Comparison of ENCODE assay signal across 8 cellular contexts in the genomic region with DNA sequence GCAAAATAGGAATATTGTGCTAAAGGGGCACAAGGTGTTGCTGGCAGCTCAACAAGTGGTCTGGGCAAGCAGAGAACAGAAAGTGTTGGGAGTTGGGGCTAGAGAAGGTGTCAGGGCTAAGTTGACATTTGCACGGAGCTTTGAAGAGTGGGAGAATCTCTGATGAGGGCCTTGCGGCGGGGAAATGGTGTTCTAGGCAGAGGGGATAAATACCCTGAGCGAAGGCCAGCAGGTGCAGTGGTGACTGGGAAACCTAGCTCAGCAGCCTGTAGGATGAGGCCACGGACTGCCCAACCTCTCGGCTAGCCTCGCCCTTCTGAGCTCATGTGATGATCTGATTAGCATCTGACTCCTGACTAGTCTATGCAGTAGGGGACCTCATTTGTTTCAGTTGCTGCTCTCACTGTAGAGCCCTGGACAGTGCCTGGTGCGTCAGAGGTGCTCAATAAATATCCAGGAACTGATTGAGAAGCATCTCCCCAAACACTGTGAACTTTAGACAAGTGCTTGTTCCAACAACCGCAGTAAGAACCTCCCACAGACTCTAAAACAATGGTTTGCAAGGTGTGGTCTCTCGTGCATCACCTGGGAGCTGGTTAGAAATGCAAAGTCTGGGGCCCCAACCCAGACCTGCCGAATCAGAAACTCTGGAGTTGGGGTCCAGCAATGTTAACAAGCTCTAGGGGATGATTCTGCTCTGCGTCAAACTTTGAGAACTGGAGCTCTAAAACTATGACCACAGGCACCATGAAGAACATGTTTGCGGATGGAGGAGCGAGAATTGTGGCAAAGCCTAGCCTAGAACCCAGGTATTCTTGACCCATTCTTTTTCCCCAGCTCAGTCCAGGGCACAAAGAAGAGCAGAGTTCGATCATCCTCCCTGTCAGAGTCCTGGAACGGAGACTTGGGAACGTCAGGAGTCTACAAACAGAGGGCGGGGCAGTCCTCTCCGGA. TPM values are rescaled to one million over a fixed set of nuclear protein-coding genes. Genes with fewer than 3 reads are reported as not detected.
DNase-seq lines count a peak whose midpoint lies in the region; ATAC-seq and TF ChIP-seq lines count a peak whose summit lies in the region.

No MANE protein-coding gene starts in this region.

- 54 to 59% (median 57%) methylated on average over 18 to 19 of the region's 19 CpGs for WGBS in spleen, 5 donors

- peak overlapping the region in 3 of 8 donors; percentile 10 to 79 (median 66) for H3K27ac ChIP-seq in spleen

- no peak for TF ChIP-seq CTCF in spleen (IDR thresholded peaks at IDR 0.05 in 8 of 11, conservative IDR thresholded peaks at IDR 0.05 in 3 of 11)

- POLR2A ChIA-PET in T-cell (lab: Charles Lee), result interaction anchor here (0.5 to 1.2 kb wide), 3 partner anchors 32 to 123 kb away, joined by 4 to 6 read pairs (median 6); no protein-coding TSS in a partner anchor

- H3K36me3 ChIP-seq in iPS-15b (ENCODE audit: control insufficient read depth, insufficient read depth, low read length) (no peaks in the 10 kb centered on the region), spleen (no peaks in the 10 kb centered on the region)

- H3K27me3 ChIP-seq in iPS-15b (ENCODE audit: control insufficient read depth, insufficient read depth, low read length) (peaks cover 66% of the 10 kb centered on the region), spleen (replicated peaks in 1 of 7) (peaks cover 0 to 66% (median 20%) of the 10 kb centered on the region in 7 donors)

- H3K27ac Mint-ChIP-seq in activated CD4-positive, alpha-beta T cell treated with anti-CD3 and anti-CD28 coated beads, Interleukin-2, amount 10 ng/mL, durations not matched to agents 24 days and 14 days, result peak overlapping the region; percentile 19
- H3K27ac Mint-ChIP-seq in T-cell, result peak overlapping the region; percentile 4 to 61

- peaks cover 49% of the 10 kb centered on the region for H3K27me3 Mint-ChIP-seq in activated CD4-positive, alpha-beta T cell treated with anti-CD3 and anti-CD28 coated beads, Interleukin-2, amount 10 ng/mL, durations not matched to agents 24 days and 14 days
- peaks cover 5 to 27% of the 10 kb centered on the region in 2 donors for H3K27me3 Mint-ChIP-seq in T-cell

- H3K4me3 Mint-ChIP-seq in activated CD4-positive, alpha-beta T cell treated with anti-CD3 and anti-CD28 coated beads, Interleukin-2, amount 10 ng/mL, durations not matched to agents 24 days and 14 days, result peak overlapping the region; percentile 66
- peak overlapping the region; percentile 68 to 77 (median 74) for H3K4me3 Mint-ChIP-seq in T-cell

- H3K9me3 ChIP-seq in iPS-15b (ENCODE audit: control insufficient read depth, insufficient read depth, low read length) (no peaks in the 10 kb centered on the region), spleen (no peaks in the 10 kb centered on the region)

- ATAC-seq in T-cell (replicated peaks in 1 of 4), result no peak
- no peak for ATAC-seq in HG03432 (IDR thresholded peaks at IDR 0.05; ENCODE audit: unreplicated experiment)

- no peak overlapping the region for H3K9ac ChIP-seq in iPS-15b (ENCODE audit: low read depth, low read length)

- intact Hi-C loops in activated CD4-positive, alpha-beta T cell treated with anti-CD3 and anti-CD28 coated beads, Interleukin-2, amount 10 ng/mL, durations not matched to agents 24 days and 14 days (cut with micrococcal nuclease), result no loop called here
- intact Hi-C loops in spleen (cut with DNase I; ENCODE audit: low total_unique reads), result no loop called here

- CTCF ChIA-PET in T-cell (lab: Charles Lee), result interaction anchor here in 1 of 2 donors (0.5 kb wide), 1 partner anchor 1872 kb away, joined by 3 read pairs; no protein-coding TSS in a partner anchor

- H3K4me1 ChIP-seq in iPS-15b (ENCODE audit: control insufficient read depth, insufficient read depth, low read length) (peaks cover 18% of the 10 kb centered on the region), spleen (peaks cover 11 to 40% (median 24%) of the 10 kb centered on the region in 6 donors)

- TF ChIP-seq POLR2A in spleen (IDR thresholded peaks at IDR 0.05), result no peak

- H3K4me3 ChIP-seq in iPS-15b (ENCODE audit: low read depth, low read length) (peak overlapping the region; percentile 76), spleen (peak overlapping the region; percentile 53 to 85 (median 66))

- H3K36me3 Mint-ChIP-seq in activated CD4-positive, alpha-beta T cell treated with anti-CD3 and anti-CD28 coated beads, Interleukin-2, amount 10 ng/mL, durations not matched to agents 24 days and 14 days (ENCODE audit: low read depth), result no peaks in the 10 kb centered on the region
- H3K36me3 Mint-ChIP-seq in T-cell, result no peaks in the 10 kb centered on the region

- H3K9me3 Mint-ChIP-seq in activated CD4-positive, alpha-beta T cell treated with anti-CD3 and anti-CD28 coated beads, Interleukin-2, amount 10 ng/mL, durations not matched to agents 24 days and 14 days, result no peaks in the 10 kb centered on the region
- H3K9me3 Mint-ChIP-seq in T-cell, result no peaks in the 10 kb centered on the region

- no peaks in the 10 kb centered on the region for H3K4me1 Mint-ChIP-seq in activated CD4-positive, alpha-beta T cell treated with anti-CD3 and anti-CD28 coated beads, Interleukin-2, amount 10 ng/mL, durations not matched to agents 24 days and 14 days
- H3K4me1 Mint-ChIP-seq in T-cell, result peaks cover 12 to 28% (median 14%) of the 10 kb centered on the region in 3 donors

- no peak for DNase-seq in activated CD4-positive, alpha-beta T cell treated with anti-CD3 and anti-CD28 coated beads, Interleukin-2, amount 10 ng/mL, durations not matched to agents 24 days and 14 days
- no peak for DNase-seq in activated CD4-positive, alpha-beta T cell treated with anti-CD3 and anti-CD28 coated beads, Interleukin-2, amount 50 U/mL, for 4 hours
- peak in 1 of 34 experiments; percentile 21 for DNase-seq in T-cell
- DNase-seq in spleen, result peak; percentile 72
- no peak for DNase-seq in NCI-H446 (lab: John Stamatoyannopoulos, UW)
- DNase-seq in OCI-M2 (lab: John Stamatoyannopoulos, UW; ENCODE audit: unreplicated experiment), result no peak

RNA-seq across cellular contexts. Expression of gene FOXO6, which starts 0.9 kb away (rescaled TPM):
- total RNA-seq in activated CD4-positive, alpha-beta T cell treated with anti-CD3 and anti-CD28 coated beads, Interleukin-2, amount 10 ng/mL, durations not matched to agents 24 days and 14 days, result not detected in 2 replicates
- total RNA-seq in T-cell (under 1 TPM in 3 of 5 donors, not detected in 2; 0.13 to 0.70 (median 0.63) TPM), spleen (1 to 10 TPM in 2 of 7 donors, under 1 TPM in 4, not detected in 1; 0.26 to 1.6 (median 0.41) TPM)
- under 1 TPM; 0.14 to 0.20 (median 0.19) TPM for polyA plus RNA-seq in spleen
